In the genomic region with DNA sequence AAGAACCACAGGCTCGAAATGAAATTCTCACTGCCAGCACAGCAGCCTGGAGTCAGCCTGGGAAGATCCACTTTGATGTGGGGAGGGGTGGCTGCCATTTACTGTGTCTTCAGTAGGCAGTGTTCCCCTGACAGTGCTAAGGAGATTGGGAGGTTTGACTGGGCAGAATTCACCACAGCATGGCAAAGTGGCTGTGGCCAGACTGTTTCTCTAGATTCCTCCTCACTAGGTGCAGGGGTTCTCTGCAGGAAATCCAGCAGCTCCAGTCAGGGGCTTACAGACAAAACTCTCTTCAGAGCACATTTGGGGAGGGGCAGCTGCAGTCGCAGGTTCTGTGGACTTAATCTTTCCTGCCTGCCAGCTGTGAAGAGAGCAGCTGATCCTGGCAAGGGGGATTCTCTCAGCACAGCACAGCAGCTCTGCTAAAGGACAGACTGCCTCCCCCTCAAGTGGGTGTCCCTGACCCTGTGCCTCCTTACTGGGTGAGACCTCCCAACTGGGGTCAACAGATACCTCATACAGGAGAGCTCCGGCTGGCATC, we compare ENCODE assay signal across 19 cellular contexts.
A peak's percentile ranks its signal among the peaks of the same experiment; 100 is the strongest.
DNase-seq lines count a peak whose midpoint lies in the region; ATAC-seq, FAIRE-seq and TF ChIP-seq lines count a peak whose summit lies in the region.
"Had no signal": no experiment of that assay in that cellular context is flagged by ENCODE, and none has a peak within 500 bp of the region (broad histone marks: within the 10 kb centered on the region; RNA-seq: fewer than 3 reads in every experiment).

No MANE protein-coding gene starts in this region.

- no peak overlapping the region for H3K4me2 ChIP-seq in H1 (ENCODE audit: insufficient read depth in 1 of 2, low read depth in 2 of 2, low read length in 2 of 2)
- H3K4me2 ChIP-seq in neural progenitor cell = peak overlapping the region; percentile 38
- H3K4me2 ChIP-seq: A549 had no signal

- H3K9ac ChIP-seq in H1 (replicated peaks in 1 of 4; ENCODE audit: extremely low read depth in 1 of 4, low read depth in 3 of 4, low read length in 3 of 4) = no peak overlapping the region
- no peak overlapping the region for H3K9ac ChIP-seq in neural progenitor cell

- no peak overlapping the region for H2BK5ac ChIP-seq in H1 (ENCODE audit: low read depth, low read length)

- H3K9me3 Mint-ChIP-seq in neural progenitor cell = peaks cover 28% of the 10 kb centered on the region
- peaks cover 15% of the 10 kb centered on the region for H3K9me3 Mint-ChIP-seq in activated CD8-positive, alpha-beta memory T cell treated with anti-CD3 and anti-CD28 coated beads, Interleukin-2, amount 10 ng/mL, durations not matched to agents 7 days and 5 days (ENCODE audit: low read depth)

- H3F3A ChIP-seq in neural progenitor cell (ENCODE audit: low read depth) = no peaks in the 10 kb centered on the region

- POLR2A ChIA-PET in H1 (lab: Charles Lee; ENCODE audit: partially characterized antibody) = no interaction called here

- H3K79me2 ChIP-seq in H1 (ENCODE audit: control insufficient read depth in 1 of 2, insufficient read depth in 2 of 2, low read length in 2 of 2) = no peaks in the 10 kb centered on the region
- no peaks in the 10 kb centered on the region for H3K79me2 ChIP-seq in neural progenitor cell (ENCODE audit: low read depth)

- H3K36me3 ChIP-seq in SJCRH30 (no peaks in the 10 kb centered on the region), H1 (ENCODE audit: control insufficient read depth in 2 of 4, insufficient read depth in 4 of 4, low read length in 3 of 4) (no peaks in the 10 kb centered on the region), neural progenitor cell (no peaks in the 10 kb centered on the region)
- H3K36me3 ChIP-seq: HAP-1 had no signal

- no peak overlapping the region for H2BK12ac ChIP-seq in H1 (ENCODE audit: low read depth, low read length)

- H2AFZ ChIP-seq in H1 (ENCODE audit: low read length) (no peak overlapping the region), neural progenitor cell (replicated peaks) (peak overlapping the region; percentile 82)

- H3K9me3 ChIP-seq in SJCRH30 (replicated peaks) (no peaks in the 10 kb centered on the region), H1 (ENCODE audit: insufficient read depth in 2 of 2, low read depth in 1 of 2, low read length in 1 of 2) (no peaks in the 10 kb centered on the region), neural progenitor cell (ENCODE audit: low read depth) (no peaks in the 10 kb centered on the region)
- H3K9me3 ChIP-seq: A549, HAP-1 had no signal

- no peaks in the 10 kb centered on the region for H4K20me1 ChIP-seq in H1 (replicated peaks in 1 of 2; ENCODE audit: control insufficient read depth in 1 of 2, insufficient read depth in 2 of 2, low read length in 2 of 2)
- no peaks in the 10 kb centered on the region for H4K20me1 ChIP-seq in neural progenitor cell (ENCODE audit: low read depth)

- no peak for ATAC-seq in activated CD8-positive, alpha-beta memory T cell treated with anti-CD3 and anti-CD28 coated beads, Interleukin-2, amount 10 ng/mL, durations not matched to agents 7 days and 5 days
- ATAC-seq in HG03521 (IDR thresholded peaks at IDR 0.05; ENCODE audit: unreplicated experiment) (no peak), HG02938 (IDR thresholded peaks at IDR 0.05; ENCODE audit: unreplicated experiment) (no peak)
- ATAC-seq: A549 had no signal

- H3K27me3 Mint-ChIP-seq in neural progenitor cell (ENCODE audit: insufficient read depth, low read depth) = peaks cover 2% of the 10 kb centered on the region
- H3K27me3 Mint-ChIP-seq in activated CD8-positive, alpha-beta memory T cell treated with anti-CD3 and anti-CD28 coated beads, Interleukin-2, amount 10 ng/mL, durations not matched to agents 7 days and 5 days = no peaks in the 10 kb centered on the region
- H3K27me3 Mint-ChIP-seq: CD4-positive, alpha-beta T cell had no signal

- H3K27ac ChIP-seq in SJCRH30 (no peak overlapping the region), H1 (ENCODE audit: low read depth, low read length) (no peak overlapping the region), neural progenitor cell (no peak overlapping the region)
- H3K27ac ChIP-seq: 22Rv1, A549, C4-2B had no signal

- H2BK20ac ChIP-seq in H1 (ENCODE audit: low read length) = no peak overlapping the region

- TF ChIP-seq EP300 in H1 (IDR thresholded peaks at IDR 0.05; ENCODE audit: borderline replicate concordance in 1 of 2, low read depth in 2 of 2, low read length in 2 of 2) = no peak

- H2BK120ac ChIP-seq in H1 (replicated peaks; ENCODE audit: low read depth, low read length) = no peak overlapping the region

- H3K4ac ChIP-seq in H1 (replicated peaks; ENCODE audit: insufficient read length, low read depth, low read length) = no peak overlapping the region

- H3K4me3 Mint-ChIP-seq in neural progenitor cell = no peak overlapping the region
- no peak overlapping the region for H3K4me3 Mint-ChIP-seq in activated CD8-positive, alpha-beta memory T cell treated with anti-CD3 and anti-CD28 coated beads, Interleukin-2, amount 10 ng/mL, durations not matched to agents 7 days and 5 days
- H3K4me3 Mint-ChIP-seq: CD4-positive, alpha-beta T cell had no signal

- H3K36me3 Mint-ChIP-seq in neural progenitor cell = peaks cover 4% of the 10 kb centered on the region
- H3K36me3 Mint-ChIP-seq in activated CD8-positive, alpha-beta memory T cell treated with anti-CD3 and anti-CD28 coated beads, Interleukin-2, amount 10 ng/mL, durations not matched to agents 7 days and 5 days = no peaks in the 10 kb centered on the region

- no peak overlapping the region for H3K18ac ChIP-seq in H1 (ENCODE audit: extremely low read depth, low read length)

- no peak overlapping the region for H3K23ac ChIP-seq in H1 (ENCODE audit: insufficient read length)

- no peak overlapping the region for H2BK15ac ChIP-seq in H1 (ENCODE audit: low read length)

- H3K27ac Mint-ChIP-seq in neural progenitor cell = no peak overlapping the region
- no peak overlapping the region for H3K27ac Mint-ChIP-seq in activated CD8-positive, alpha-beta memory T cell treated with anti-CD3 and anti-CD28 coated beads, Interleukin-2, amount 10 ng/mL, durations not matched to agents 7 days and 5 days
- H3K27ac Mint-ChIP-seq: CD4-positive, alpha-beta T cell had no signal

- no peaks in the 10 kb centered on the region for H3K23me2 ChIP-seq in H1 (ENCODE audit: low read depth, low read length)

- no peak for FAIRE-seq in H1 (lab: Jason Lieb, UNC)
- FAIRE-seq: A549, D721Med, HTR-8/SVneo had no signal

- CTCF ChIA-PET in H1 (lab: Charles Lee; ENCODE audit: partially characterized antibody) = no interaction called here
- CTCF ChIA-PET in activated CD8-positive, alpha-beta memory T cell treated with anti-CD3 and anti-CD28 coated beads, Interleukin-2, amount 10 ng/mL, durations not matched to agents 7 days and 5 days (lab: Charles Lee) = no interaction called here

- TF ChIP-seq CTCF in H1 (IDR thresholded peaks at IDR 0.05; ENCODE audit: control extremely low read depth in 1 of 3, insufficient read depth in 1 of 3, low read depth in 1 of 3, low read length in 3 of 3) (no peak), neural progenitor cell (IDR thresholded peaks at IDR 0.05) (no peak)

- 0 out of 2 replicates have a peak overlapping the region, but pooled peaks have one; percentile 68 for H4K8ac ChIP-seq in H1 (ENCODE audit: extremely low read depth, insufficient read depth, low read length)

- peaks cover 8% of the 10 kb centered on the region for H3K4me1 Mint-ChIP-seq in neural progenitor cell
- no peaks in the 10 kb centered on the region for H3K4me1 Mint-ChIP-seq in activated CD8-positive, alpha-beta memory T cell treated with anti-CD3 and anti-CD28 coated beads, Interleukin-2, amount 10 ng/mL, durations not matched to agents 7 days and 5 days

- no peak overlapping the region for H4K5ac ChIP-seq in H1 (ENCODE audit: insufficient read length, low read depth, low read length)

- no peak overlapping the region for H3K14ac ChIP-seq in H1 (ENCODE audit: insufficient read length)

- no peak for TF ChIP-seq RAD21 in H1 (IDR thresholded peaks at IDR 0.05 in 1 of 2, conservative IDR thresholded peaks at IDR 0.05 in 1 of 2; ENCODE audit: low read depth in 2 of 2, low read length in 2 of 2)

- H2AK5ac ChIP-seq in H1 (ENCODE audit: low read depth, low read length) = no peak overlapping the region

- no peak for TF ChIP-seq POLR2A in H1 (IDR thresholded peaks at IDR 0.05; ENCODE audit: control extremely low read depth in 1 of 2, low read depth in 2 of 2, low read length in 2 of 2)

- DNase-seq in ELF-1 (ENCODE audit: low read depth, low spot score) = peak; percentile 1
- peak; percentile 3 to 25 for DNase-seq in SJCRH30
- no peak for DNase-seq in H1 (ENCODE audit: low read depth in 1 of 2, low spot score in 2 of 2)
- DNase-seq in neural progenitor cell (ENCODE audit: low spot score) = peak; percentile 51
- no peak for DNase-seq in activated CD8-positive, alpha-beta memory T cell treated with anti-CD3 and anti-CD28 coated beads, Interleukin-2, amount 10 ng/mL, durations not matched to agents 7 days and 5 days
- DNase-seq: AML-193; Caco-2; CD4-positive, alpha-beta T cell; GF-D8; GOT3; IMR-90 had no signal

- H3K4me1 ChIP-seq in SJCRH30 (no peaks in the 10 kb centered on the region), H1 (replicated peaks in 1 of 4; ENCODE audit: control insufficient read depth in 3 of 4, insufficient read depth in 4 of 4, low read length in 3 of 4) (no peaks in the 10 kb centered on the region), neural progenitor cell (peaks cover 8% of the 10 kb centered on the region)
- H3K4me1 ChIP-seq: A549, Caco-2, HAP-1 had no signal

- no peaks in the 10 kb centered on the region for H3K79me1 ChIP-seq in H1 (ENCODE audit: low read depth, low read length)

- no peak overlapping the region for H3K56ac ChIP-seq in H1 (replicated peaks; ENCODE audit: insufficient read length, low read depth, low read length)

- WGBS in H1 (ENCODE audit: extremely low coverage in 1 of 2, insufficient coverage in 1 of 2, insufficient read length in 1 of 2, insufficient replicate concordance in 2 of 2, low coverage in 1 of 2, low lambda C conversion rate in 2 of 2, missing lambda C conversion rate in 1 of 2), 2 experiments = 67% methylated on average over 3 of the region's 3 CpGs; no CpG with 5 or more reads in 1 of the 2 experiments

- no peaks in the 10 kb centered on the region for H3K27me3 ChIP-seq in SJCRH30
- no peaks in the 10 kb centered on the region for H3K27me3 ChIP-seq in H1 (replicated peaks in 1 of 4; ENCODE audit: control insufficient read depth in 3 of 4, extremely low read depth in 1 of 4, insufficient read depth in 3 of 4, low read length in 3 of 4)
- no peaks in the 10 kb centered on the region for H3K27me3 ChIP-seq in neural progenitor cell

- H3K4me3 ChIP-seq in SJCRH30 (no peak overlapping the region), H1 (ENCODE audit: extremely low read depth in 1 of 4, insufficient read depth in 2 of 4, low read depth in 3 of 4, low read length in 4 of 4) (no peak overlapping the region), neural progenitor cell (no peak overlapping the region)
- H3K4me3 ChIP-seq: A549, HAP-1 had no signal

- H4K91ac ChIP-seq in H1 (replicated peaks; ENCODE audit: insufficient read length, low read length) = no peak overlapping the region

TF ChIP-seq in H1, 55 proteins besides CTCF, POLR2A, EP300 and RAD21 (continues in another document):
- TF ChIP-seq SP1 (IDR thresholded peaks at IDR 0.05; ENCODE audit: low read depth, low read length) (no peak), SP2 (IDR thresholded peaks at IDR 0.05; ENCODE audit: low read length) (no peak), POU5F1 (IDR thresholded peaks at IDR 0.05; ENCODE audit: low read depth, low read length) (no peak), BACH1 (IDR thresholded peaks at IDR 0.05; ENCODE audit: low read length) (no peak)

Comparison
In these comparisons a context has a peak if more than half of its experiments do, and no peak if none do; other contexts are left out.
1. DNase-seq: peak in ELF-1 (single experiment), SJCRH30 (2 of 2) and neural progenitor cell (single experiment); none in H1 (0 of 2) and activated CD8-positive, alpha-beta memory T cell treated with anti-CD3 and anti-CD28 coated beads, Interleukin-2, amount 10 ng/mL, durations not matched to agents 7 days and 5 days (single experiment).